19 cellular contexts compared by ENCODE assay signal in genomic region chr1:117794073-117794472, GRCh38.
DNase-seq lines count a peak whose midpoint lies in the region; ATAC-seq and TF ChIP-seq lines count a peak whose summit lies in the region.
"Had no signal": no experiment of that assay in that cellular context is flagged by ENCODE, and none has a peak within 500 bp of the region (broad histone marks: within the 10 kb centered on the region; RNA-seq: fewer than 3 reads in every experiment).

No MANE protein-coding gene starts in this region.

- TF ChIP-seq CTCF in coronary artery (IDR thresholded peaks at IDR 0.05): no peak

- peak overlapping the region; percentile 28 to 30 for H3K27ac ChIP-seq in coronary artery
- H3K27ac ChIP-seq: ovary had no signal

- DNase-seq in AG08395 (ENCODE audit: low spot score) (peak; percentile 61), LHCN-M2 (ENCODE audit: low read depth) (peak; percentile 19), coronary artery (ENCODE audit: low spot score) (no peak), hepatic stellate cell (ENCODE audit: low spot score) (peak; percentile 43), midbrain (lab: John Stamatoyannopoulos, UW) (no peak), NAMALWA (ENCODE audit: low spot score) (no peak), OCI-M2 (lab: John Stamatoyannopoulos, UW; ENCODE audit: unreplicated experiment) (no peak)
- DNase-seq: activated CD4-positive, alpha-beta T cell treated with anti-CD3 and anti-CD28 coated beads, Interleukin-2, amount 50 U/mL, for 1 hour; activated T-cell treated with anti-CD3 and anti-CD28 coated beads, Interleukin-2, amount 50 U/mL, for 4 hours; endodermal cell; mucosa of descending colon; NCI-H1048; NCI-H526 treated with DMSO at 0.1 percent for 48 hours; ovary; RPMI8226; stimulated activated naive CD8-positive, alpha-beta T cell treated with anti-CD3 and anti-CD28 coated beads, Interleukin-15, amount 100 ng/mL, for 72 hours had no signal

- no peak overlapping the region for H3K4me3 ChIP-seq in coronary artery
- H3K4me3 ChIP-seq: mucosa of descending colon, ovary had no signal

- no peak for ATAC-seq in HG03439 (IDR thresholded peaks at IDR 0.05; ENCODE audit: unreplicated experiment)
- ATAC-seq: activated naive CD4-positive, alpha-beta T cell treated with anti-CD3 and anti-CD28 coated beads, Interleukin-2, amount 50 U/mL, for 72 hours; activated T-cell treated with anti-CD3 and anti-CD28 coated beads, Interleukin-2, amount 50 U/mL, for 4 hours; HCT116; mucosa of descending colon; stimulated activated naive CD8-positive, alpha-beta T cell treated with anti-CD3 and anti-CD28 coated beads, Interleukin-15, amount 100 ng/mL, for 72 hours had no signal

Comparison
In these comparisons a context has a peak if more than half of its experiments do, and no peak if none do; other contexts are left out.
1. DNase-seq: peak in AG08395 (single experiment), LHCN-M2 (single experiment) and hepatic stellate cell (single experiment); none in coronary artery (single experiment), midbrain (single experiment), NAMALWA (single experiment) and OCI-M2 (single experiment).